Comparison of ENCODE assay signal across 29 cellular contexts in genomic region chr4:151643564-151643963, GRCh38.
"Had no signal": no experiment of that assay in that cellular context is flagged by ENCODE, and none has a peak within 500 bp of the region (broad histone marks: within the 10 kb centered on the region; RNA-seq: fewer than 3 reads in every experiment).

No MANE protein-coding gene starts in this region.

- H3K9me3 Mint-ChIP-seq: activated CD4-positive, alpha-beta memory T cell treated with anti-CD3 and anti-CD28 coated beads for 36 hours; activated CD4-positive, alpha-beta T cell treated with anti-CD3 and anti-CD28 coated beads, Interleukin-2, amount 10 ng/mL, durations not matched to agents 24 days and 14 days; activated naive CD4-positive, alpha-beta T cell treated with anti-CD3 and anti-CD28 coated beads for 36 hours; activated naive CD4-positive, alpha-beta T cell treated with anti-CD3 and anti-CD28 coated beads, Interleukin-2, amount 50 U/mL, for 24 hours; activated naive CD8-positive, alpha-beta T cell treated with anti-CD3 and anti-CD28 coated beads for 36 hours; activated naive CD8-positive, alpha-beta T cell treated with anti-CD3 and anti-CD28 coated beads, Interleukin-2, amount 50 U/mL, for 24 hours; activated T-helper 1 cell treated with anti-CD3 and anti-CD28 coated beads, Interleukin-12 subunit alpha, Interleukin-12 subunit beta, Interleukin-2, Interleukin-4 antibody, amounts not matched to agents 30 ng/mL and 10 ng/mL and 1 ng/mL, durations not matched to agents 14 hours and 24 hours and 36 hours; activated T-helper 2 cell treated with anti-CD3 and anti-CD28 coated beads, Interferon-gamma antibody, Interleukin-2, Interleukin-4, amounts not matched to agents 10 μg/mL and 5 μg/mL and 100 μg/mL, durations not matched to agents 14 hours and 24 hours and 36 hours had no signal

- H3K4me3 Mint-ChIP-seq: activated CD4-positive, alpha-beta memory T cell treated with anti-CD3 and anti-CD28 coated beads for 36 hours; activated CD4-positive, alpha-beta T cell treated with anti-CD3 and anti-CD28 coated beads for 36 hours; activated CD4-positive, alpha-beta T cell treated with anti-CD3 and anti-CD28 coated beads, Interleukin-2, amount 10 ng/mL, durations not matched to agents 24 days and 14 days; activated CD8-positive, alpha-beta memory T cell treated with anti-CD3 and anti-CD28 coated beads, Interleukin-2, amount 10 ng/mL, durations not matched to agents 7 days and 5 days; activated CD8-positive, alpha-beta T cell treated with anti-CD3 and anti-CD28 coated beads, Interleukin-2, amount 10 ng/mL, durations not matched to agents 7 days and 5 days; activated naive CD4-positive, alpha-beta T cell treated with anti-CD3 and anti-CD28 coated beads for 36 hours; activated naive CD4-positive, alpha-beta T cell treated with anti-CD3 and anti-CD28 coated beads, Interleukin-2, amount 50 U/mL, for 24 hours; activated naive CD8-positive, alpha-beta T cell treated with anti-CD3 and anti-CD28 coated beads for 36 hours; activated naive CD8-positive, alpha-beta T cell treated with anti-CD3 and anti-CD28 coated beads, Interleukin-2, amount 50 U/mL, for 24 hours; activated T-helper 1 cell treated with anti-CD3 and anti-CD28 coated beads, Interleukin-12 subunit alpha, Interleukin-12 subunit beta, Interleukin-2, Interleukin-4 antibody, amounts not matched to agents 30 ng/mL and 10 ng/mL and 1 ng/mL, durations not matched to agents 14 hours and 24 hours and 36 hours had no signal

- H3K36me3 Mint-ChIP-seq: activated CD4-positive, alpha-beta memory T cell treated with anti-CD3 and anti-CD28 coated beads for 36 hours; activated CD8-positive, alpha-beta memory T cell treated with anti-CD3 and anti-CD28 coated beads, Interleukin-2, amount 10 ng/mL, durations not matched to agents 7 days and 5 days; activated naive CD4-positive, alpha-beta T cell treated with anti-CD3 and anti-CD28 coated beads, Interleukin-2, amount 50 U/mL, for 24 hours; activated naive CD8-positive, alpha-beta T cell treated with anti-CD3 and anti-CD28 coated beads for 36 hours had no signal

- H3K4me1 ChIP-seq: adrenal gland, body of pancreas, colonic mucosa had no signal

- H3K27ac ChIP-seq: adrenal gland, body of pancreas, colonic mucosa, epithelial cell of prostate, esophagus squamous epithelium had no signal

- H3K27me3 Mint-ChIP-seq: activated CD4-positive, alpha-beta memory T cell treated with anti-CD3 and anti-CD28 coated beads for 36 hours; activated CD4-positive, alpha-beta T cell treated with anti-CD3 and anti-CD28 coated beads for 36 hours; activated naive CD4-positive, alpha-beta T cell treated with anti-CD3 and anti-CD28 coated beads, Interleukin-2, amount 50 U/mL, for 24 hours; activated naive CD8-positive, alpha-beta T cell treated with anti-CD3 and anti-CD28 coated beads for 36 hours; activated naive CD8-positive, alpha-beta T cell treated with anti-CD3 and anti-CD28 coated beads, Interleukin-2, amount 50 U/mL, for 24 hours had no signal

- DNase-seq: activated CD4-positive, alpha-beta memory T cell treated with anti-CD3 and anti-CD28 coated beads for 36 hours; activated CD4-positive, alpha-beta T cell treated with anti-CD3 and anti-CD28 coated beads for 36 hours; activated CD4-positive, alpha-beta T cell treated with anti-CD3 and anti-CD28 coated beads, Interleukin-2, amount 10 ng/mL, durations not matched to agents 24 days and 14 days; activated CD4-positive, CD25-positive, alpha-beta regulatory T cell; activated CD4-positive, CD25-positive, alpha-beta regulatory T cell treated with anti-CD3 and anti-CD28 coated beads, Interleukin-2, amount 50 U/mL, for 72 hours; activated CD8-positive, alpha-beta memory T cell treated with anti-CD3 and anti-CD28 coated beads, Interleukin-2, amount 10 ng/mL, durations not matched to agents 7 days and 5 days; activated CD8-positive, alpha-beta memory T cell treated with anti-CD3 and anti-CD28 coated beads, Interleukin-2, amount 50 U/mL, for 4 hours; activated CD8-positive, alpha-beta T cell treated with anti-CD3 and anti-CD28 coated beads, Interleukin-2, amount 10 ng/mL, durations not matched to agents 7 days and 5 days; activated effector memory CD4-positive, alpha-beta T cell treated with anti-CD3 and anti-CD28 coated beads, Interleukin-2, amount 50 U/mL, for 16 hours; activated naive CD4-positive, alpha-beta T cell treated with anti-CD3 and anti-CD28 coated beads for 36 hours; activated naive CD8-positive, alpha-beta T cell treated with anti-CD3 and anti-CD28 coated beads for 36 hours; activated naive CD8-positive, alpha-beta T cell treated with anti-CD3 and anti-CD28 coated beads, Interleukin-2, amount 50 U/mL, for 24 hours; activated T-cell treated with anti-CD3 and anti-CD28 coated beads, Interleukin-2, amount 50 U/mL, for 1 hour; activated T-cell treated with anti-CD3 and anti-CD28 coated beads, Interleukin-2, amount 50 U/mL, for 48 hours; adrenal gland; amygdala; aorta; body of pancreas; caudate nucleus; colonic mucosa; effector CD8-positive, alpha-beta T cell; esophagus squamous epithelium; foreskin melanocyte; head of caudate nucleus; hippocampal formation had no signal

- H3K36me3 ChIP-seq: adrenal gland, colonic mucosa had no signal

- ATAC-seq: activated CD4-positive, alpha-beta T cell treated with anti-CD3 and anti-CD28 coated beads for 36 hours; activated CD8-positive, alpha-beta memory T cell treated with anti-CD3 and anti-CD28 coated beads, Interleukin-2, amount 10 ng/mL, durations not matched to agents 7 days and 5 days; activated CD8-positive, alpha-beta T cell treated with anti-CD3 and anti-CD28 coated beads, Interleukin-2, amount 10 ng/mL, durations not matched to agents 7 days and 5 days; activated naive CD8-positive, alpha-beta T cell treated with anti-CD3 and anti-CD28 coated beads, Interleukin-2, amount 50 U/mL, for 24 hours; body of pancreas had no signal

- H3K27ac Mint-ChIP-seq: activated CD4-positive, alpha-beta memory T cell treated with anti-CD3 and anti-CD28 coated beads for 36 hours; activated CD4-positive, alpha-beta T cell treated with anti-CD3 and anti-CD28 coated beads for 36 hours; activated CD4-positive, alpha-beta T cell treated with anti-CD3 and anti-CD28 coated beads, Interleukin-2, amount 10 ng/mL, durations not matched to agents 24 days and 14 days; activated CD8-positive, alpha-beta memory T cell treated with anti-CD3 and anti-CD28 coated beads, Interleukin-2, amount 10 ng/mL, durations not matched to agents 7 days and 5 days; activated CD8-positive, alpha-beta T cell treated with anti-CD3 and anti-CD28 coated beads, Interleukin-2, amount 10 ng/mL, durations not matched to agents 7 days and 5 days; activated naive CD4-positive, alpha-beta T cell treated with anti-CD3 and anti-CD28 coated beads for 36 hours; activated naive CD4-positive, alpha-beta T cell treated with anti-CD3 and anti-CD28 coated beads, Interleukin-2, amount 50 U/mL, for 24 hours; activated naive CD8-positive, alpha-beta T cell treated with anti-CD3 and anti-CD28 coated beads for 36 hours; activated naive CD8-positive, alpha-beta T cell treated with anti-CD3 and anti-CD28 coated beads, Interleukin-2, amount 50 U/mL, for 24 hours; activated T-helper 1 cell treated with anti-CD3 and anti-CD28 coated beads, Interleukin-12 subunit alpha, Interleukin-12 subunit beta, Interleukin-2, Interleukin-4 antibody, amounts not matched to agents 30 ng/mL and 10 ng/mL and 1 ng/mL, durations not matched to agents 14 hours and 24 hours and 36 hours; activated T-helper 2 cell treated with anti-CD3 and anti-CD28 coated beads, Interferon-gamma antibody, Interleukin-2, Interleukin-4, amounts not matched to agents 10 μg/mL and 5 μg/mL and 100 μg/mL, durations not matched to agents 14 hours and 24 hours and 36 hours had no signal

- H3K9me3 ChIP-seq: adrenal gland, body of pancreas, colonic mucosa, esophagus squamous epithelium had no signal

- H3K27me3 ChIP-seq: adrenal gland, body of pancreas, colonic mucosa, esophagus squamous epithelium had no signal

- H3K4me3 ChIP-seq: adrenal gland, body of pancreas, colonic mucosa, esophagus squamous epithelium had no signal

- H3K4me1 Mint-ChIP-seq: activated CD4-positive, alpha-beta T cell treated with anti-CD3 and anti-CD28 coated beads for 36 hours; activated CD4-positive, alpha-beta T cell treated with anti-CD3 and anti-CD28 coated beads, Interleukin-2, amount 10 ng/mL, durations not matched to agents 24 days and 14 days; activated CD8-positive, alpha-beta memory T cell treated with anti-CD3 and anti-CD28 coated beads, Interleukin-2, amount 10 ng/mL, durations not matched to agents 7 days and 5 days; activated naive CD4-positive, alpha-beta T cell treated with anti-CD3 and anti-CD28 coated beads, Interleukin-2, amount 50 U/mL, for 24 hours; activated naive CD8-positive, alpha-beta T cell treated with anti-CD3 and anti-CD28 coated beads for 36 hours; activated naive CD8-positive, alpha-beta T cell treated with anti-CD3 and anti-CD28 coated beads, Interleukin-2, amount 50 U/mL, for 24 hours had no signal
